Comparison of ENCODE assay signal across 21 cellular contexts in genomic region chr14:54209501-54210231, GRCh38.
A peak's percentile ranks its signal among the peaks of the same experiment; 100 is the strongest.
DNase-seq lines count a peak whose midpoint lies in the region; ATAC-seq, FAIRE-seq and TF ChIP-seq lines count a peak whose summit lies in the region.
"Had no signal": no experiment of that assay in that cellular context is flagged by ENCODE, and none has a peak within 500 bp of the region (broad histone marks: within the 10 kb centered on the region; RNA-seq: fewer than 3 reads in every experiment).

No MANE protein-coding gene starts in this region.

- no peak overlapping the region for H2BK120ac ChIP-seq in mesenchymal stem cell (ENCODE audit: low read depth, low read length)

- no peak overlapping the region for H4K91ac ChIP-seq in mesenchymal stem cell (ENCODE audit: low read length)

- peak overlapping the region; percentile 19 for H3K4me2 ChIP-seq in mesenchymal stem cell (ENCODE audit: low read length, poor library complexity, severe bottlenecking)

- H3K4me3 ChIP-seq in cardiac fibroblast (replicated peaks in 1 of 2; ENCODE audit: low read depth in 2 of 2, low read length in 2 of 2) (no peak overlapping the region), mesenchymal stem cell (ENCODE audit: insufficient read depth in 1 of 2, low read depth in 1 of 2, low read length in 2 of 2) (no peak overlapping the region)
- H3K4me3 ChIP-seq: HAP-1, lung, SK-N-MC had no signal

- H3K79me1 ChIP-seq in mesenchymal stem cell (replicated peaks; ENCODE audit: low read length, poor library complexity, severe bottlenecking): no peaks in the 10 kb centered on the region

- H3K9me3 ChIP-seq in mesenchymal stem cell (ENCODE audit: control insufficient read depth, low read length): peaks cover 7% of the 10 kb centered on the region
- H3K9me3 ChIP-seq: HAP-1 had no signal

- H2BK12ac ChIP-seq in mesenchymal stem cell (ENCODE audit: low read length in 2 of 2): no peak overlapping the region

- H3K9ac ChIP-seq in mesenchymal stem cell (ENCODE audit: low read length): peak overlapping the region; percentile 47

- H3K27me3 ChIP-seq in mesenchymal stem cell (ENCODE audit: control insufficient read depth in 1 of 2, insufficient read depth in 1 of 2, low read length in 2 of 2): no peaks in the 10 kb centered on the region

- H3K18ac ChIP-seq in mesenchymal stem cell (ENCODE audit: low read depth in 1 of 2, low read length in 2 of 2): no peak overlapping the region

- FAIRE-seq in HTR-8/SVneo (lab: Jason Lieb, UNC): peak; percentile 72

- H2BK5ac ChIP-seq in mesenchymal stem cell (ENCODE audit: low read depth, low read length, poor library complexity, severe bottlenecking): peak overlapping the region; percentile 85

- H3K23ac ChIP-seq in mesenchymal stem cell (ENCODE audit: low read length in 2 of 2): no peak overlapping the region

- H2BK15ac ChIP-seq in mesenchymal stem cell (ENCODE audit: low read depth, poor library complexity, severe bottlenecking): no peak overlapping the region

- H3K14ac ChIP-seq in mesenchymal stem cell (ENCODE audit: low read length in 2 of 2): no peak overlapping the region

- peaks cover 5% of the 10 kb centered on the region for H3K4me1 ChIP-seq in mesenchymal stem cell (ENCODE audit: control insufficient read depth, insufficient read depth, low read depth, low read length)
- H3K4me1 ChIP-seq: HAP-1 had no signal

- H2AFZ ChIP-seq in mesenchymal stem cell (ENCODE audit: low read depth, low read length): no peak overlapping the region

- H3K27ac ChIP-seq in mesenchymal stem cell (ENCODE audit: low read length, poor library complexity, severe bottlenecking): peak overlapping the region; percentile 94
- H3K27ac ChIP-seq: SK-N-MC had no signal

- no peak overlapping the region for H3K4ac ChIP-seq in mesenchymal stem cell (ENCODE audit: low read depth in 1 of 2, low read length in 2 of 2)

- peak; percentile 23 for DNase-seq in AG08395 (ENCODE audit: low spot score)
- DNase-seq in HTR-8/SVneo (ENCODE audit: insufficient read length, low spot score): no peak
- peak; percentile 57 to 68 for DNase-seq in cardiac fibroblast (ENCODE audit: low read depth in 2 of 2)
- peak; percentile 16 for DNase-seq in mesenchymal stem cell
- DNase-seq in MV-4-11 (lab: John Stamatoyannopoulos, UW): no peak
- no peak for DNase-seq in HUDEP-2 (lab: John Stamatoyannopoulos, UW; ENCODE audit: unreplicated experiment in 76 of 76)
- DNase-seq: activated CD4-positive, alpha-beta T cell treated with anti-CD3 and anti-CD28 coated beads for 36 hours; activated gamma-delta T cell treated with Interleukin-2 at 50 U/mL for 16 hours; aorta; CD4-positive, alpha-beta T cell; DMS79; NCI-H187 treated with DMSO at 0.1 percent for 48 hours; NCI-H69; stimulated activated CD4-positive, alpha-beta T cell treated with anti-CD3 and anti-CD28 coated beads, Interleukin-15, amount 100 ng/mL, for 24 hours; stimulated activated naive B cell treated with anti-CD40 and anti-IgM and Interleukin-4, amounts not matched to agents 10 μg/mL and 1 μg/mL and 100 μg/mL, for 72 hours; T-helper 9 cell had no signal

- H2AK5ac ChIP-seq in mesenchymal stem cell (ENCODE audit: low read length, severe bottlenecking): peak overlapping the region; percentile 96

- ATAC-seq in HG02588 (IDR thresholded peaks at IDR 0.05; ENCODE audit: unreplicated experiment) (no peak), HG03108 (IDR thresholded peaks at IDR 0.05; ENCODE audit: unreplicated experiment) (no peak)
- ATAC-seq: activated CD4-positive, alpha-beta T cell treated with anti-CD3 and anti-CD28 coated beads for 36 hours; stimulated activated naive B cell treated with anti-CD40 and anti-IgM and Interleukin-4, amounts not matched to agents 10 μg/mL and 1 μg/mL and 100 μg/mL, for 72 hours had no signal

- no peak overlapping the region for H4K8ac ChIP-seq in mesenchymal stem cell (ENCODE audit: low read length)

- H3K36me3 ChIP-seq in mesenchymal stem cell (ENCODE audit: control insufficient read depth in 1 of 2, insufficient read depth in 2 of 2, low read depth in 1 of 2, low read length in 2 of 2): no peaks in the 10 kb centered on the region
- H3K36me3 ChIP-seq: HAP-1 had no signal

- TF ChIP-seq CTCF in cardiac fibroblast (IDR thresholded peaks at IDR 0.05; ENCODE audit: low read depth, low read length): no peak

- 68% methylated on average over 3 of the region's 4 CpGs for WGBS in mesenchymal stem cell

Comparison
In these comparisons a context has a peak if more than half of its experiments do, and no peak if none do; other contexts are left out.
1. DNase-seq: peak in AG08395 (single experiment), cardiac fibroblast (2 of 2) and mesenchymal stem cell (single experiment); none in HTR-8/SVneo (single experiment), MV-4-11 (single experiment) and HUDEP-2 (0 of 76).